Comparison of ENCODE assay signal across 19 cellular contexts in the genomic region with DNA sequence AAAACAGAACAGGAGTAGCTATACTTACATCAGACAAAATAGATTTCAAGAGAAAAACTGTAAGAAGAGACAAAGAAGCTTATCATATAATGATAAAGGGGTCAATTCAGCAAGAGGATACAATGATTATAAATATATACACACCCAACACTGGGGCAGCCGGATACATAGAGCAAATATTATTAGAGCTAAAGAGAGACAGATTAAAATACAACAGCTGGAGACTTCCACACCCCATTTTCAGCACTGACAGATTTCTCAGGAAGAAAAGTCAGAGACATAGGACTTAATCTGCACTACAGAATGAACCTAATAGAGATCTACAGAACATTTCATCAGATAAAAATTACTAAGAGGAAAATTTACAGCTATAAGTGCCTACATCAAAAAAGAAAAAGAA. TPM values are rescaled to one million over a fixed set of nuclear protein-coding genes. Genes with fewer than 3 reads are reported as not detected.
DNase-seq lines count a peak whose midpoint lies in the region; ATAC-seq and TF ChIP-seq lines count a peak whose summit lies in the region.
"Had no signal": no experiment of that assay in that cellular context is flagged by ENCODE, and none has a peak within 500 bp of the region (broad histone marks: within the 10 kb centered on the region; RNA-seq: fewer than 3 reads in every experiment).

No MANE protein-coding gene starts in this region.

- no TSS peak for BruUV-seq in MCF 10A (replicated peaks; lab: Mats Ljungman, UMichigan)

- no peak for TF ChIP-seq POLR2A in breast epithelium (IDR thresholded peaks at IDR 0.05)
- TF ChIP-seq POLR2A in gastrocnemius medialis (IDR thresholded peaks at IDR 0.05): no peak
- no peak for TF ChIP-seq POLR2A in erythroblast (IDR thresholded peaks at IDR 0.05; ENCODE audit: low read length)

- intact Hi-C loops in MCF 10A (cut with micrococcal nuclease): no loop called here
- intact Hi-C loops in breast epithelium (cut with DNase I; ENCODE audit: low total_unique reads): no loop called here
- intact Hi-C loops in gastrocnemius medialis (cut with DNase I; ENCODE audit: low total_unique reads): loop anchor here (2.0 kb wide), 1 partner anchor 186 kb away; no protein-coding TSS in a partner anchor

- no peak overlapping the region for H3K4me3 Mint-ChIP-seq in MCF 10A (ENCODE audit: unreplicated experiment)
- no peak overlapping the region for H3K4me3 Mint-ChIP-seq in central memory CD8-positive, alpha-beta T cell
- H3K4me3 Mint-ChIP-seq: CD14-positive monocyte had no signal

- in situ Hi-C loops in SK-MEL-5 (cut with HindIII; ENCODE audit: low pct_unique_long_range_greater_than_20kb, low sequenced_read_pairs): loop anchor here (25.0 kb wide), 1 partner anchor 122 kb away; no protein-coding TSS in a partner anchor
- in situ Hi-C loops in gastrocnemius medialis (cut with MboI; ENCODE audit: low sequenced_read_pairs in 4 of 4): loop anchor here in 3 of 4 donors (10.0 to 25.0 kb wide), 2 partner anchors 560 to 922 kb away; a partner anchor contains a TSS

- H3K36me3 Mint-ChIP-seq in MCF 10A (ENCODE audit: insufficient read depth, unreplicated experiment): peaks cover 50% of the 10 kb centered on the region
- peaks cover 47% of the 10 kb centered on the region for H3K36me3 Mint-ChIP-seq in central memory CD8-positive, alpha-beta T cell (ENCODE audit: insufficient read depth)

- no peaks in the 10 kb centered on the region for H3K27me3 Mint-ChIP-seq in MCF 10A (ENCODE audit: insufficient read depth, unreplicated experiment)
- no peaks in the 10 kb centered on the region for H3K27me3 Mint-ChIP-seq in central memory CD8-positive, alpha-beta T cell

- H3K27me3 ChIP-seq in breast epithelium (no peaks in the 10 kb centered on the region), gastrocnemius medialis (no peaks in the 10 kb centered on the region)

- H3K9me3 ChIP-seq in breast epithelium (no peaks in the 10 kb centered on the region), gastrocnemius medialis (no peaks in the 10 kb centered on the region)

- ATAC-seq in central memory CD8-positive, alpha-beta T cell (replicated peaks; ENCODE audit: extremely low read depth, poor library complexity, severe bottlenecking): no peak
- ATAC-seq in gastrocnemius medialis (no peak), HG03442 (IDR thresholded peaks at IDR 0.05; ENCODE audit: unreplicated experiment) (no peak)
- ATAC-seq: K562 had no signal

- POLR2A ChIA-PET in MCF 10A (lab: Yijun Ruan, JAX): interaction anchor here (1.1 kb wide), 1 partner anchor 9 kb away, joined by 5 read pairs; no protein-coding TSS in a partner anchor

- H3K27ac Mint-ChIP-seq in MCF 10A (ENCODE audit: low read depth, unreplicated experiment): peak overlapping the region; percentile 33
- peak overlapping the region; percentile 10 for H3K27ac Mint-ChIP-seq in central memory CD8-positive, alpha-beta T cell (ENCODE audit: low read depth)

- H3K36me3 ChIP-seq in breast epithelium: no peaks in the 10 kb centered on the region
- peaks cover 0 to 21% of the 10 kb centered on the region in 2 donors for H3K36me3 ChIP-seq in gastrocnemius medialis

- H3K4me1 ChIP-seq in breast epithelium (no peaks in the 10 kb centered on the region), gastrocnemius medialis (peaks cover 11 to 13% of the 10 kb centered on the region in 2 donors)

- H3K27ac ChIP-seq in breast epithelium (no peak overlapping the region), gastrocnemius medialis (peak overlapping the region; percentile 70 to 86 (median 74))

- no peak for TF ChIP-seq CTCF in MCF 10A (IDR thresholded peaks at IDR 0.05; ENCODE audit: unreplicated experiment)
- TF ChIP-seq CTCF in breast epithelium (IDR thresholded peaks at IDR 0.05): no peak
- TF ChIP-seq CTCF in gastrocnemius medialis (IDR thresholded peaks at IDR 0.05 in 4 of 5, conservative IDR thresholded peaks at IDR 0.05 in 1 of 5): no peak

- no peak overlapping the region for H3K4me3 ChIP-seq in breast epithelium
- H3K4me3 ChIP-seq in gastrocnemius medialis: no peak overlapping the region
- H3K4me3 ChIP-seq: GM23248, K562 had no signal

- CTCF ChIA-PET in MCF 10A (lab: Yijun Ruan, JAX): interaction anchor here (0.6 to 1.9 kb wide), 2 partner anchors 8 to 112 kb away, joined by 4 to 8 read pairs; no protein-coding TSS in a partner anchor

- no peaks in the 10 kb centered on the region for H3K4me1 Mint-ChIP-seq in MCF 10A (ENCODE audit: insufficient read depth, unreplicated experiment)
- H3K4me1 Mint-ChIP-seq in central memory CD8-positive, alpha-beta T cell: peaks cover 47% of the 10 kb centered on the region

- DNase-seq in MCF 10A (ENCODE audit: unreplicated experiment) (no peak), breast epithelium (ENCODE audit: low spot score in 2 of 2) (no peak), SK-MEL-5 (ENCODE audit: low read depth, low spot score) (peak; percentile 19), gastrocnemius medialis (no peak), erythroblast (lab: John Stamatoyannopoulos, UW) (no peak), HUDEP-2 (lab: John Stamatoyannopoulos, UW; ENCODE audit: unreplicated experiment in 76 of 76) (no peak)
- no peak for DNase-seq in central memory CD8-positive, alpha-beta T cell (ENCODE audit: low spot score in 2 of 2)
- DNase-seq: ACHN, AML-193, COR-L47, GM23248, HCEC 1CT, NCI-H1417 treated with DMSO at 0.1 percent for 48 hours, NCI-H2029 treated with DMSO at 0.1 percent for 48 hours, NCI-H774, RPMI8226 had no signal

- H3K9me3 Mint-ChIP-seq in MCF 10A (ENCODE audit: unreplicated experiment): no peaks in the 10 kb centered on the region
- no peaks in the 10 kb centered on the region for H3K9me3 Mint-ChIP-seq in central memory CD8-positive, alpha-beta T cell

RNA-seq across cellular contexts. Expression of a gene that starts 35.7 kb away (rescaled TPM):
- 47.1 and 48.6 TPM in 2 replicates for total RNA-seq in MCF 10A (2022)
- 10 to 100 TPM; 19.3 to 49.4 (median 21.8) TPM for total RNA-seq in breast epithelium
- total RNA-seq in SK-MEL-5 (2014; rRNA removed; shearing (Covaris generic)): 42.1 and 46.5 TPM in 2 replicates
- 40.9 and 56.6 TPM in 2 replicates for polyA plus RNA-seq in SK-MEL-5 (2015; cell fraction: cytosol; rRNA removed)
- polyA plus RNA-seq in SK-MEL-5 (2015; cell fraction: nucleus; rRNA removed): 30.1 and 34.4 TPM in 2 replicates
- total RNA-seq in gastrocnemius medialis: 10 to 100 TPM in 3 of 4 donors, 1 to 10 TPM in 1; 9.4 to 45.4 (median 20.5) TPM

Comparison
In these comparisons a context has a peak if more than half of its experiments do, and no peak if none do; other contexts are left out.
1. H3K27ac ChIP-seq: peak in gastrocnemius medialis (4 of 4); none in breast epithelium (0 of 2).